In genomic region chr1:110341872-110342331, GRCh38 we compare ENCODE assay signal across 2 cellular contexts.
A peak's percentile ranks its signal among the peaks of the same experiment; 100 is the strongest.
TF ChIP-seq lines count a peak whose summit lies in the region.

No MANE protein-coding gene starts in this region.

TF ChIP-seq in HEK293, 187 proteins besides CTCF, POLR2A, EP300 and RAD21 (continued from another document):
- TF ChIP-seq PRDM10 (tag by site-specific recombination; IDR thresholded peaks at IDR 0.05) (peak; percentile 79), ZNF513 (tag by site-specific recombination; IDR thresholded peaks at IDR 0.05) (peak; percentile 65)
TF ChIP-seq in HEK293: peak in this region for 3.

TF ChIP-seq in K562, 482 proteins besides CTCF, POLR2A, EP300 and RAD21 (continued from another document and continues in another):
- no peak for TF ChIP-seq NFE2L1 (tag; IDR thresholded peaks at IDR 0.05; ENCODE audit: borderline replicate concordance, low read depth)
- no peak for TF ChIP-seq E2F6 (IDR thresholded peaks at IDR 0.05; ENCODE audit: borderline replicate concordance in 1 of 2, extremely low read depth in 1 of 2, insufficient read depth in 1 of 2, insufficient read length in 1 of 2, low read depth in 1 of 2, low read length in 1 of 2, poor library complexity in 1 of 2, severe bottlenecking in 1 of 2)
- peak; percentile 19 to 57; a peak in 1 of 4 replicates for TF ChIP-seq MNT (conservative IDR thresholded peaks at IDR 0.05)
- no peak for TF ChIP-seq ZNF311 (CRISPR knock-in tag; IDR thresholded peaks at IDR 0.05)
- TF ChIP-seq ZNF398 (CRISPR knock-in tag; IDR thresholded peaks at IDR 0.05): no peak
- TF ChIP-seq ZBTB12 (CRISPR knock-in tag; IDR thresholded peaks at IDR 0.05): no peak
- TF ChIP-seq CHD4 (IDR thresholded peaks at IDR 0.05; ENCODE audit: insufficient read depth, insufficient replicate concordance, low read depth, low read length, poor library complexity, severe bottlenecking): no peak
- peak; percentile 62 for TF ChIP-seq CHD1 (IDR thresholded peaks at IDR 0.05; ENCODE audit: low read length)
- no peak for TF ChIP-seq FOXO4 (CRISPR knock-in tag; IDR thresholded peaks at IDR 0.05)
- TF ChIP-seq ZNF143 (CRISPR knock-in tag; IDR thresholded peaks at IDR 0.05): no peak
- no peak for TF ChIP-seq ZNF589 (CRISPR knock-in tag; IDR thresholded peaks at IDR 0.05; ENCODE audit: low read depth)
- no peak for TF ChIP-seq ZNF518B (CRISPR knock-in tag; IDR thresholded peaks at IDR 0.05)
- TF ChIP-seq TAF9B (IDR thresholded peaks at IDR 0.05; ENCODE audit: partially characterized antibody): no peak
- TF ChIP-seq GABPB1 (CRISPR knock-in tag; IDR thresholded peaks at IDR 0.05): 0 out of 2 replicates have a peak, but pooled peaks have one; percentile 11
- no peak for TF ChIP-seq DNMT1 (IDR thresholded peaks at IDR 0.05)
- no peak for TF ChIP-seq ARID1B (IDR thresholded peaks at IDR 0.05)
- no peak for TF ChIP-seq CREB5 (CRISPR knock-in tag; IDR thresholded peaks at IDR 0.05)
- TF ChIP-seq AFF1 (IDR thresholded peaks at IDR 0.05; ENCODE audit: low read depth in 1 of 2, partially characterized antibody in 2 of 2): no peak
- TF ChIP-seq ZBTB34 (CRISPR knock-in tag; IDR thresholded peaks at IDR 0.05): no peak
- no peak for TF ChIP-seq PHF21A (IDR thresholded peaks at IDR 0.05; ENCODE audit: borderline replicate concordance, low read depth)
- TF ChIP-seq ZNF592 (IDR thresholded peaks at IDR 0.05): no peak
- no peak for TF ChIP-seq CCNT2 (IDR thresholded peaks at IDR 0.05; ENCODE audit: borderline replicate concordance, extremely low read depth, insufficient read length, low read depth, low read length)
- TF ChIP-seq MAFG (tag; conservative IDR thresholded peaks at IDR 0.05): no peak
- 0 out of 2 replicates have a peak, but pooled peaks have one; percentile 40 for TF ChIP-seq KAT7 (CRISPR knock-in tag; IDR thresholded peaks at IDR 0.05; ENCODE audit: borderline replicate concordance)
- TF ChIP-seq XRCC5 (IDR thresholded peaks at IDR 0.05; ENCODE audit: low read depth, low read length): no peak
- no peak for TF ChIP-seq STAG1 (CRISPR knock-in tag; IDR thresholded peaks at IDR 0.05; ENCODE audit: borderline replicate concordance)
